11 cellular contexts compared by ENCODE assay signal in genomic region chr12:94622475-94622874, GRCh38. TPM values are rescaled to one million over a fixed set of nuclear protein-coding genes. Genes with fewer than 3 reads are reported as not detected.
DNase-seq lines count a peak whose midpoint lies in the region; ATAC-seq and TF ChIP-seq lines count a peak whose summit lies in the region.
"Had no signal": no experiment of that assay in that cellular context is flagged by ENCODE, and none has a peak within 500 bp of the region (broad histone marks: within the 10 kb centered on the region; RNA-seq: fewer than 3 reads in every experiment).

No MANE protein-coding gene starts in this region.

- DNase-seq in activated T-cell treated with anti-CD3 and anti-CD28 coated beads, Interleukin-2, amount 50 U/mL, for 24 hours: no peak
- DNase-seq in activated T-cell treated with anti-CD3 and anti-CD28 coated beads for 4 hours: no peak
- DNase-seq in immature natural killer cell: no peak
- DNase-seq in stromal cell of bone marrow (ENCODE audit: low read depth): peak; percentile 21
- DNase-seq in endothelial cell (ENCODE audit: low spot score): no peak
- DNase-seq: activated CD4-positive, CD25-positive, alpha-beta regulatory T cell; BE2C; ovary had no signal

- H3K4me1 Mint-ChIP-seq in activated T-cell treated with anti-CD3 and anti-CD28 coated beads, Interleukin-2, amount 50 U/mL, for 24 hours (ENCODE audit: low read depth): peaks cover 28% of the 10 kb centered on the region
- H3K4me1 Mint-ChIP-seq in activated T-helper 17 cell treated with anti-CD3 and anti-CD28 coated beads, Interleukin-2, amount 50 U/mL, for 72 hours: peaks cover 16% of the 10 kb centered on the region
- H3K4me1 Mint-ChIP-seq in immature natural killer cell: peaks cover 33 to 43% of the 10 kb centered on the region in 2 donors
- peaks cover 14% of the 10 kb centered on the region for H3K4me1 Mint-ChIP-seq in endothelial cell (ENCODE audit: unreplicated experiment)

- TF ChIP-seq CTCF in endothelial cell (IDR thresholded peaks at IDR 0.05; ENCODE audit: unreplicated experiment): no peak

- H3K27me3 Mint-ChIP-seq in activated T-cell treated with anti-CD3 and anti-CD28 coated beads, Interleukin-2, amount 50 U/mL, for 24 hours: peaks cover 3% of the 10 kb centered on the region
- no peaks in the 10 kb centered on the region for H3K27me3 Mint-ChIP-seq in activated T-helper 17 cell treated with anti-CD3 and anti-CD28 coated beads, Interleukin-2, amount 50 U/mL, for 72 hours
- no peaks in the 10 kb centered on the region for H3K27me3 Mint-ChIP-seq in immature natural killer cell (ENCODE audit: low read depth in 3 of 3)
- no peaks in the 10 kb centered on the region for H3K27me3 Mint-ChIP-seq in endothelial cell (ENCODE audit: unreplicated experiment)

- H3K27ac Mint-ChIP-seq in activated T-cell treated with anti-CD3 and anti-CD28 coated beads, Interleukin-2, amount 50 U/mL, for 24 hours: peak overlapping the region; percentile 81
- peak overlapping the region; percentile 89 for H3K27ac Mint-ChIP-seq in activated T-helper 17 cell treated with anti-CD3 and anti-CD28 coated beads, Interleukin-2, amount 50 U/mL, for 72 hours
- peak overlapping the region; percentile 87 to 94 (median 92) for H3K27ac Mint-ChIP-seq in immature natural killer cell
- no peak overlapping the region for H3K27ac Mint-ChIP-seq in endothelial cell (ENCODE audit: unreplicated experiment)

- no peaks in the 10 kb centered on the region for H3K9me3 Mint-ChIP-seq in activated T-cell treated with anti-CD3 and anti-CD28 coated beads, Interleukin-2, amount 50 U/mL, for 24 hours
- no peaks in the 10 kb centered on the region for H3K9me3 Mint-ChIP-seq in activated T-helper 17 cell treated with anti-CD3 and anti-CD28 coated beads, Interleukin-2, amount 50 U/mL, for 72 hours
- no peaks in the 10 kb centered on the region for H3K9me3 Mint-ChIP-seq in immature natural killer cell
- H3K9me3 Mint-ChIP-seq in endothelial cell (ENCODE audit: unreplicated experiment): no peaks in the 10 kb centered on the region

- ATAC-seq in activated T-helper 17 cell treated with anti-CD3 and anti-CD28 coated beads, Interleukin-2, amount 50 U/mL, for 72 hours (replicated peaks): no peak
- no peak for ATAC-seq in HG03196 (IDR thresholded peaks at IDR 0.05; ENCODE audit: unreplicated experiment)
- ATAC-seq in GM18502 (IDR thresholded peaks at IDR 0.05; ENCODE audit: poor library complexity, unreplicated experiment): no peak

- H3K36me3 Mint-ChIP-seq in activated T-cell treated with anti-CD3 and anti-CD28 coated beads, Interleukin-2, amount 50 U/mL, for 24 hours (ENCODE audit: low read depth): no peaks in the 10 kb centered on the region
- no peaks in the 10 kb centered on the region for H3K36me3 Mint-ChIP-seq in activated T-helper 17 cell treated with anti-CD3 and anti-CD28 coated beads, Interleukin-2, amount 50 U/mL, for 72 hours (ENCODE audit: low read depth)
- H3K36me3 Mint-ChIP-seq in immature natural killer cell (peaks cover 0 to 11% (median 0%) of the 10 kb centered on the region in 3 donors), endothelial cell (ENCODE audit: low read depth, unreplicated experiment) (peaks cover 18% of the 10 kb centered on the region)

- no peak overlapping the region for H3K4me3 Mint-ChIP-seq in activated T-cell treated with anti-CD3 and anti-CD28 coated beads, Interleukin-2, amount 50 U/mL, for 24 hours
- H3K4me3 Mint-ChIP-seq in activated T-helper 17 cell treated with anti-CD3 and anti-CD28 coated beads, Interleukin-2, amount 50 U/mL, for 72 hours: peak overlapping the region; percentile 77
- H3K4me3 Mint-ChIP-seq in immature natural killer cell (peak overlapping the region; percentile 71 to 91 (median 78)), endothelial cell (ENCODE audit: unreplicated experiment) (no peak overlapping the region)

RNA-seq across cellular contexts. Expression of gene TMCC3, which starts 27.9 kb away (rescaled TPM):
- 1 to 10 TPM in 1 of 2 donors, under 1 TPM in 1; 0.63 to 1.0 TPM for total RNA-seq in activated T-helper 17 cell treated with anti-CD3 and anti-CD28 coated beads, Interleukin-2, amount 50 U/mL, for 72 hours
- polyA plus RNA-seq in immature natural killer cell: 10 to 100 TPM; 12.4 to 19.2 (median 15.2) TPM
- 48.1 TPM for total RNA-seq in endothelial cell (ENCODE audit: unreplicated experiment)

Comparison
In these comparisons a context has a peak if more than half of its experiments do, and no peak if none do; other contexts are left out.
1. H3K4me3 Mint-ChIP-seq: peak in activated T-helper 17 cell treated with anti-CD3 and anti-CD28 coated beads, Interleukin-2, amount 50 U/mL, for 72 hours (single experiment) and immature natural killer cell (5 of 5); none in activated T-cell treated with anti-CD3 and anti-CD28 coated beads, Interleukin-2, amount 50 U/mL, for 24 hours (single experiment) and endothelial cell (single experiment).
2. RNA of gene TMCC3, which starts 27.9 kb away (total RNA-seq): 48.1 TPM in endothelial cell (single experiment); 0.63 to 1.0 TPM in activated T-helper 17 cell treated with anti-CD3 and anti-CD28 coated beads, Interleukin-2, amount 50 U/mL, for 72 hours; every median in the first group is over 10 times any median in the second.